Comparison of ENCODE assay signal across 18 cellular contexts in the genomic region with DNA sequence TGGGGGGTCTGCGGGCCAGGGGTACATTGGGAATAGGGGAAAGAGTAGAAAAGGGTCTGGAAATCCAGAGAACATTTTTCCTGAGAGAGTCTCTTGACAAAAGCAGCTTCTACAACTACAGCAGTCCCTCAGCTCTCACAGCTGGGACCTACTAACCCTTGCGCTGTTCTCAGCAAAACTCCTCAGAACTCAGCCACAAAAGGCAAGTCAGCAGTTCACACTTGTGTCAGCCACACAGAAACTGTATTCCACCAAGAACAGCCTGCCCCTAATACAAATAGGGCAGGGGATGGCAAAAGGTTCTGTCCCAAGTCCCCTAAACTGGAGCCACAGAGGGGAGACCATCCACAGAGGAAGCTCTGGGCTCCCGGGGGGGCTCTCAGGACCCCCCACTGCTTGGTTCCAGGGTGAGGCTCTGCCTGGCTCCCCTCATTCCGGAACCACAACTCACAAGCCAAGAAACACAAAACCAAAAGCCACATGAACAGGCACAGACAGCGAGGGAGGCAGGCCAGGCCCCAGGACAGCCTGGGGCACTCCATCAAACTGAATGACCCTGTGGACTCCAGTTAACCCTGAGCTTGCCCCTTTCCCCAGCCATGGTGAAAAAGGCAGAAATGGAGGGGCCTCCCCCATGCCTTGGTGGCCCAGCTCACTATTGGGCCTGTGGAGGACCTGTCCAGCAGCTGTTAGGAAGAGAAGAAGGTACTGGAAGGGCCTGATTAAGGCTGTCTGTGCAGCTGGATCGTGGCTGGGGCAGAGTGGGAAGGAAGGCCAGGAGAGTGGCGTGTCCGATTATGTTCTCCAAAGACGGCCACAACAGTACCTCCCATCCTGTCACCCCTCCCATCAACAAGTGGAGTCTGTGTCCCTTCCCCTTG.
DNase-seq lines count a peak whose midpoint lies in the region; ATAC-seq and TF ChIP-seq lines count a peak whose summit lies in the region.
"Had no signal": no experiment of that assay in that cellular context is flagged by ENCODE, and none has a peak within 500 bp of the region (broad histone marks: within the 10 kb centered on the region; RNA-seq: fewer than 3 reads in every experiment).

No MANE protein-coding gene starts in this region.

- H3K23ac ChIP-seq in neuronal stem cell (ENCODE audit: low read depth, low read length, poor library complexity), result no peak overlapping the region

- CTCF ChIA-PET in GM10248 (lab: Yijun Ruan, JAX), result interaction anchor here (0.9 to 5.6 kb wide), 19 partner anchors 9 to 180 kb away, joined by 3 to 61 read pairs (median 4); a partner anchor contains a TSS

- H3K4ac ChIP-seq in neuronal stem cell (ENCODE audit: low read length), result no peak overlapping the region

- H3K9ac ChIP-seq in neuronal stem cell (ENCODE audit: low read depth, low read length, poor library complexity), result no peak overlapping the region

- H3K4me2 ChIP-seq in neuronal stem cell (ENCODE audit: insufficient read depth, low read length, poor library complexity, severe bottlenecking), result no peak overlapping the region

- no peak overlapping the region for H2BK12ac ChIP-seq in neuronal stem cell (ENCODE audit: low read length)

- no peak overlapping the region for H4K91ac ChIP-seq in neuronal stem cell (ENCODE audit: low read depth, low read length, poor library complexity)

- no peaks in the 10 kb centered on the region for H3K27me3 Mint-ChIP-seq in natural killer cell treated with Interleukin-12 subunit alpha and Interleukin-12 subunit beta and Interleukin-15 and Interleukin-18, amount 100 ng/mL, for 72 hours
- H3K27me3 Mint-ChIP-seq in natural killer cell (ENCODE audit: low read depth in 2 of 2), result peaks cover 0 to 6% of the 10 kb centered on the region in 2 donors

- H3K27ac ChIP-seq in neuronal stem cell (replicated peaks; ENCODE audit: low read length), result no peak overlapping the region
- H3K27ac ChIP-seq: cardiac muscle cell, pancreas had no signal

- H3K14ac ChIP-seq in neuronal stem cell (ENCODE audit: low read length), result no peak overlapping the region

- H3K4me1 ChIP-seq in neuronal stem cell (ENCODE audit: control insufficient read depth in 2 of 2, insufficient read depth in 1 of 2, low read depth in 1 of 2, low read length in 2 of 2), result peaks cover 0 to 27% of the 10 kb centered on the region in 2 donors
- H3K4me1 ChIP-seq: pancreas had no signal

- peak overlapping the region in 1 of 2 donors; percentile 45 for H3K27ac Mint-ChIP-seq in natural killer cell treated with Interleukin-12 subunit alpha and Interleukin-12 subunit beta and Interleukin-15 and Interleukin-18, amount 100 ng/mL, for 72 hours
- no peak overlapping the region for H3K27ac Mint-ChIP-seq in natural killer cell
- H3K27ac Mint-ChIP-seq: effector memory CD8-positive, alpha-beta T cell; mesothelial cell of epicardium; stimulated activated naive CD8-positive, alpha-beta T cell treated with anti-CD3 and anti-CD28 coated beads, Interleukin-15, amount 100 ng/mL, for 72 hours; T-cell had no signal

- H3K79me1 ChIP-seq in neuronal stem cell (ENCODE audit: low read depth, low read length), result peaks cover 2% of the 10 kb centered on the region

- H3K36me3 Mint-ChIP-seq in natural killer cell treated with Interleukin-12 subunit alpha and Interleukin-12 subunit beta and Interleukin-15 and Interleukin-18, amount 100 ng/mL, for 72 hours, result no peaks in the 10 kb centered on the region
- H3K36me3 Mint-ChIP-seq in natural killer cell, result no peaks in the 10 kb centered on the region
- H3K36me3 Mint-ChIP-seq: mesothelial cell of epicardium, T-cell had no signal

- no peak overlapping the region for H3K4me3 ChIP-seq in neuronal stem cell (ENCODE audit: low read length in 2 of 2)
- H3K4me3 ChIP-seq: cardiac muscle cell had no signal

- peaks cover 0 to 2% (median 0%) of the 10 kb centered on the region in 3 experiments for H3K27me3 ChIP-seq in neuronal stem cell (ENCODE audit: control insufficient read depth in 3 of 3, insufficient read depth in 3 of 3, low read depth in 1 of 3, low read length in 3 of 3)
- H3K27me3 ChIP-seq: cardiac muscle cell, pancreas had no signal

- POLR2A ChIA-PET in GM10248 (lab: Yijun Ruan, JAX), result no interaction called here

- H2BK15ac ChIP-seq in neuronal stem cell (ENCODE audit: low read length), result peak overlapping the region; percentile 28

- peak; percentile 31 for DNase-seq in natural killer cell treated with Interleukin-12 subunit alpha and Interleukin-12 subunit beta and Interleukin-15 and Interleukin-18, amount 100 ng/mL, for 72 hours (ENCODE audit: low spot score)
- DNase-seq in natural killer cell, result no peak
- DNase-seq in astrocyte of the hippocampus (ENCODE audit: low read depth, low spot score), result peak; percentile 19
- DNase-seq in neuronal stem cell (ENCODE audit: low spot score), result no peak
- DNase-seq in stimulated activated CD4-positive, alpha-beta T cell treated with anti-CD3 and anti-CD28 coated beads, Interleukin-2, amount 100 ng/mL, for 48 hours, result no peak
- no peak for DNase-seq in posterior vena cava (ENCODE audit: low spot score)
- no peak for DNase-seq in GM10248 (ENCODE audit: extremely low spot score)
- DNase-seq: activated CD4-positive, CD25-positive, alpha-beta regulatory T cell; activated naive CD4-positive, alpha-beta T cell treated with anti-CD3 and anti-CD28 coated beads, Interleukin-2, amount 50 U/mL, for 16 hours; effector memory CD8-positive, alpha-beta T cell; islet precursor cell; NCI-H2081 treated with DMSO at 0.1 percent for 48 hours; pancreas; stimulated activated naive CD8-positive, alpha-beta T cell treated with anti-CD3 and anti-CD28 coated beads, Interleukin-15, amount 100 ng/mL, for 72 hours; T-cell had no signal

- H3K36me3 ChIP-seq in neuronal stem cell (replicated peaks in 1 of 2; ENCODE audit: control insufficient read depth in 2 of 2, insufficient read depth in 2 of 2, low read length in 2 of 2), result no peaks in the 10 kb centered on the region
- H3K36me3 ChIP-seq: cardiac muscle cell, pancreas had no signal

- WGBS in neuronal stem cell (ENCODE audit: extremely low coverage in 2 of 2, insufficient read length in 2 of 2, insufficient replicate concordance in 1 of 2), 2 donors, result no CpG with 5 or more reads among the region's 9 CpGs

- peak overlapping the region; percentile 8 for H3K4me3 Mint-ChIP-seq in natural killer cell treated with Interleukin-12 subunit alpha and Interleukin-12 subunit beta and Interleukin-15 and Interleukin-18, amount 100 ng/mL, for 72 hours
- H3K4me3 Mint-ChIP-seq in natural killer cell, result no peak overlapping the region
- H3K4me3 Mint-ChIP-seq: effector memory CD8-positive, alpha-beta T cell; stimulated activated naive CD8-positive, alpha-beta T cell treated with anti-CD3 and anti-CD28 coated beads, Interleukin-15, amount 100 ng/mL, for 72 hours; T-cell had no signal

- H2AFZ ChIP-seq in neuronal stem cell (ENCODE audit: low read length), result no peak overlapping the region

- no peak overlapping the region for H2AK5ac ChIP-seq in neuronal stem cell (ENCODE audit: low read depth, low read length)

- H3K18ac ChIP-seq in neuronal stem cell (ENCODE audit: low read length), result peak overlapping the region; percentile 25

- H2BK120ac ChIP-seq in neuronal stem cell (ENCODE audit: low read depth, low read length), result no peak overlapping the region

- intact Hi-C loops in natural killer cell (cut with micrococcal nuclease) (loop anchor here (5.0 kb wide), 2 partner anchors 47 to 552 kb away; no protein-coding TSS in a partner anchor), posterior vena cava (cut with DNase I) (loop anchor here (2.0 to 10.0 kb wide), 3 partner anchors 75 to 169 kb away; a partner anchor contains a TSS)

- peaks cover 2 to 5% of the 10 kb centered on the region in 2 donors for H3K9me3 ChIP-seq in neuronal stem cell (replicated peaks in 1 of 2; ENCODE audit: control insufficient read depth in 2 of 2, insufficient read depth in 1 of 2, low read depth in 1 of 2, low read length in 2 of 2)
- H3K9me3 ChIP-seq: pancreas had no signal

- no peak for ATAC-seq in natural killer cell treated with Interleukin-12 subunit alpha and Interleukin-12 subunit beta and Interleukin-15 and Interleukin-18, amount 100 ng/mL, for 72 hours
- ATAC-seq in natural killer cell (no peak), SK-N-SH treated with all-trans-retinoic acid at 6 μM for 48 hours (no peak)

- peaks cover 0 to 7% of the 10 kb centered on the region in 2 donors for H3K4me1 Mint-ChIP-seq in natural killer cell treated with Interleukin-12 subunit alpha and Interleukin-12 subunit beta and Interleukin-15 and Interleukin-18, amount 100 ng/mL, for 72 hours (ENCODE audit: low read depth in 2 of 2)
- H3K4me1 Mint-ChIP-seq in natural killer cell, result peaks cover 0 to 7% of the 10 kb centered on the region in 2 donors
- H3K4me1 Mint-ChIP-seq: T-cell had no signal

- no peaks in the 10 kb centered on the region for H3K9me3 Mint-ChIP-seq in natural killer cell treated with Interleukin-12 subunit alpha and Interleukin-12 subunit beta and Interleukin-15 and Interleukin-18, amount 100 ng/mL, for 72 hours
- no peaks in the 10 kb centered on the region for H3K9me3 Mint-ChIP-seq in natural killer cell
- H3K9me3 Mint-ChIP-seq: effector memory CD8-positive, alpha-beta T cell; stimulated activated naive CD8-positive, alpha-beta T cell treated with anti-CD3 and anti-CD28 coated beads, Interleukin-15, amount 100 ng/mL, for 72 hours; T-cell had no signal

- TF ChIP-seq CTCF in natural killer cell (IDR thresholded peaks at IDR 0.05) (no peak), GM10248 (IDR thresholded peaks at IDR 0.05; ENCODE audit: control extremely low read depth, extremely low read depth, low read depth, missing control alignments) (no peak)

- no peak overlapping the region for H2BK5ac ChIP-seq in neuronal stem cell (ENCODE audit: low read length)

- peak overlapping the region; percentile 56 for H4K8ac ChIP-seq in neuronal stem cell (ENCODE audit: low read depth, low read length)

TF ChIP-seq in SK-N-SH treated with all-trans-retinoic acid at 6 μM for 48 hours, 23 proteins besides CTCF, POLR2A, EP300 and RAD21 (continues in another document):
- TF ChIP-seq, protein P1, sequence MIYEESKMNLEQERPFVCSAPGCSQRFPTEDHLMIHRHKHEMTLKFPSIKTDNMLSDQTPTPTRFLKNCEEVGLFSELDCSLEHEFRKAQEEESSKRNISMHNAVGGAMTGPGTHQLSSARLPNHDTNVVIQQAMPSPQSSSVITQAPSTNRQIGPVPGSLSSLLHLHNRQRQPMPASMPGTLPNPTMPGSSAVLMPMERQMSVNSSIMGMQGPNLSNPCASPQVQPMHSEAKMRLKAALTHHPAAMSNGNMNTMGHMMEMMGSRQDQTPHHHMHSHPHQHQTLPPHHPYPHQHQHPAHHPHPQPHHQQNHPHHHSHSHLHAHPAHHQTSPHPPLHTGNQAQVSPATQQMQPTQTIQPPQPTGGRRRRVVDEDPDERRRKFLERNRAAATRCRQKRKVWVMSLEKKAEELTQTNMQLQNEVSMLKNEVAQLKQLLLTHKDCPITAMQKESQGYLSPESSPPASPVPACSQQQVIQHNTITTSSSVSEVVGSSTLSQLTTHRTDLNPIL (CRISPR knock-in tag; IDR thresholded peaks at IDR 0.05; ENCODE audit: low read depth), result no peak
- TF ChIP-seq ESRRG (CRISPR knock-in tag; IDR thresholded peaks at IDR 0.05) (no peak), ARNTL (CRISPR knock-in tag; IDR thresholded peaks at IDR 0.05; ENCODE audit: borderline replicate concordance, low read depth) (no peak), OSR1 (CRISPR knock-in tag; IDR thresholded peaks at IDR 0.05) (no peak), GLIS3 (CRISPR knock-in tag; IDR thresholded peaks at IDR 0.05) (no peak)

Comparison
In these comparisons a context has a peak if more than half of its experiments do, and no peak if none do; other contexts are left out.
1. DNase-seq: peak in natural killer cell treated with Interleukin-12 subunit alpha and Interleukin-12 subunit beta and Interleukin-15 and Interleukin-18, amount 100 ng/mL, for 72 hours (single experiment) and astrocyte of the hippocampus (single experiment); none in natural killer cell (single experiment), neuronal stem cell (single experiment), stimulated activated CD4-positive, alpha-beta T cell treated with anti-CD3 and anti-CD28 coated beads, Interleukin-2, amount 100 ng/mL, for 48 hours (0 of 2), posterior vena cava (single experiment) and GM10248 (single experiment).